16 cellular contexts compared by ENCODE assay signal in the genomic region with DNA sequence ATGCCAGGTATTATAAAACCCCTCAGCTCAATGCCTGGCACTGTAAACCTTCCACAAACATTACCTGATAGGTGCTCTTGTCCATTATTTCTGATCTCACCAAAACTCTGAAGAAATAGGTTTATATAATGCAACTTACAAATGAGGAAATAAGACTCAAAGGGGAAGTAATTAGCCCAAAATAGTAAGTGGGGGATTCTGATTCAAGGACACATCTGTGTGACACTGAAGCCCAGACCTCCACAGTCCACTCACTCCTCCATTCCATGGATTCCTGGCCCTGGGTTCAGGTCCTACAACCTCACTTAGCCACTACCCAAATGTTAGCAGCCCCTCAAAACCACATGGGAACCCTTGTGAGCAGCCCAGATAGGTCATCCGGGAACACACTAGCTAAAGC. TPM values are rescaled to one million over a fixed set of nuclear protein-coding genes. Genes with fewer than 3 reads are reported as not detected.
DNase-seq lines count a peak whose midpoint lies in the region; ATAC-seq, FAIRE-seq and TF ChIP-seq lines count a peak whose summit lies in the region.
"Had no signal": no experiment of that assay in that cellular context is flagged by ENCODE, and none has a peak within 500 bp of the region (broad histone marks: within the 10 kb centered on the region; RNA-seq: fewer than 3 reads in every experiment).

No MANE protein-coding gene starts in this region.

- ATAC-seq in activated B cell treated with CpG ODN at 0.5 μM for 24 hours (ENCODE audit: low read depth), result peak; percentile 33
- no peak for ATAC-seq in GM19328 (IDR thresholded peaks at IDR 0.05; ENCODE audit: unreplicated experiment)

- TF ChIP-seq POLR2A in GM12891 (IDR thresholded peaks at IDR 0.05; ENCODE audit: low read depth, low read length) (no peak), NB4 (IDR thresholded peaks at IDR 0.05; ENCODE audit: extremely low read depth, insufficient read length) (no peak)

- H3K14ac ChIP-seq in trophoblast cell (ENCODE audit: low read length), result peak overlapping the region; percentile 68

- no peak overlapping the region for H4K12ac ChIP-seq in trophoblast cell (ENCODE audit: low read depth, low read length)

- POLR2A ChIA-PET in activated B cell treated with CpG ODN at 0.5 μM for 24 hours (lab: Charles Lee), result interaction anchor here (0.6 to 9.6 kb wide), 12 partner anchors 9 to 98 kb away, joined by 3 to 185 read pairs (median 6); a partner anchor contains a TSS

- H3K27me3 ChIP-seq in trophoblast cell (ENCODE audit: insufficient read depth, low read length), result no peaks in the 10 kb centered on the region
- H3K27me3 ChIP-seq: BE2C, transverse colon had no signal

- no peak overlapping the region for H3K4me3 ChIP-seq in NB4 (ENCODE audit: low read depth, low read length)
- H3K4me3 ChIP-seq in trophoblast cell (ENCODE audit: low read depth, low read length), result no peak overlapping the region
- H3K4me3 ChIP-seq: transverse colon had no signal

- H4K8ac ChIP-seq in trophoblast cell (ENCODE audit: low read depth, low read length), result no peak overlapping the region

- peak overlapping the region; percentile 82 for H2BK12ac ChIP-seq in trophoblast cell (ENCODE audit: low read length)

- H3K18ac ChIP-seq in trophoblast cell (ENCODE audit: low read length), result no peak overlapping the region

- no peaks in the 10 kb centered on the region for H3K9me3 ChIP-seq in trophoblast cell (ENCODE audit: insufficient read depth, low read depth, low read length)
- H3K9me3 ChIP-seq: BE2C, transverse colon had no signal

- peak overlapping the region; percentile 78 for H3K4me3 Mint-ChIP-seq in activated B cell treated with CpG ODN at 0.5 μM for 24 hours

- TF ChIP-seq CTCF in NB4 (IDR thresholded peaks at IDR 0.05; ENCODE audit: low read depth, low read length) (no peak), activated B cell treated with CpG ODN at 0.5 μM for 24 hours (IDR thresholded peaks at IDR 0.05) (no peak)

- H3K27ac ChIP-seq in trophoblast cell (ENCODE audit: low read depth, low read length), result no peak overlapping the region
- H3K27ac ChIP-seq: RWPE1, transverse colon had no signal

- H3K4me1 ChIP-seq in trophoblast cell (ENCODE audit: control insufficient read depth in 1 of 2, insufficient read depth in 2 of 2, low read length in 2 of 2), result peaks cover 11 to 12% of the 10 kb centered on the region in 2 experiments
- H3K4me1 ChIP-seq: BE2C had no signal

- no peak overlapping the region for H3K9ac ChIP-seq in trophoblast cell (ENCODE audit: low read length)

- no peak overlapping the region for H3K4ac ChIP-seq in trophoblast cell (ENCODE audit: low read depth, low read length)

- peak overlapping the region; percentile 77 for H4K91ac ChIP-seq in trophoblast cell (ENCODE audit: low read depth, low read length)

- peak overlapping the region; percentile 73 for H2BK120ac ChIP-seq in trophoblast cell (ENCODE audit: insufficient read depth, low read length, poor library complexity)

- intact Hi-C loops in activated B cell treated with CpG ODN at 0.5 μM for 24 hours (cut with micrococcal nuclease), result loop anchor here (1.0 kb wide), 1 partner anchor 17 kb away; no protein-coding TSS in a partner anchor

- peaks cover 13% of the 10 kb centered on the region for H3K79me1 ChIP-seq in trophoblast cell (ENCODE audit: low read length)

- CTCF ChIA-PET in activated B cell treated with CpG ODN at 0.5 μM for 24 hours (lab: Charles Lee), result interaction anchor here (1.0 to 4.1 kb wide), 4 partner anchors 8 to 64 kb away, joined by 4 to 26 read pairs (median 6); no protein-coding TSS in a partner anchor

- DNase-seq in GM12891 (ENCODE audit: insufficient read length, low spot score) (no peak), NB4 (ENCODE audit: low read depth) (peak; percentile 25), activated B cell treated with CpG ODN at 0.5 μM for 24 hours (no peak), trophoblast cell (no peak), DMS153 (lab: John Stamatoyannopoulos, UW) (no peak), NCI-H128 (lab: John Stamatoyannopoulos, UW; ENCODE audit: unreplicated experiment) (no peak)
- DNase-seq: aorta; BE2C; DMS79; NCI-H2029 treated with DMSO at 0.1 percent for 48 hours; NCI-H526; stimulated activated naive CD4-positive, alpha-beta T cell treated with Interleukin-2 at 50 U/mL for 16 hours; transverse colon had no signal

- FAIRE-seq in GM12891 (lab: Jason Lieb, UNC), result peak; percentile 28
- FAIRE-seq: endometrium had no signal

- H2BK5ac ChIP-seq in trophoblast cell (ENCODE audit: low read depth, low read length, poor library complexity), result no peak overlapping the region

- H2AK5ac ChIP-seq in trophoblast cell (ENCODE audit: low read length), result peak overlapping the region; percentile 80

- peak overlapping the region; percentile 97 for H3K27ac Mint-ChIP-seq in activated B cell treated with CpG ODN at 0.5 μM for 24 hours

- WGBS in trophoblast cell (ENCODE audit: extremely low coverage, insufficient coverage, insufficient read length), result no CpG with 5 or more reads among the region's 1 CpG

- H3K36me3 Mint-ChIP-seq in activated B cell treated with CpG ODN at 0.5 μM for 24 hours (ENCODE audit: low read depth), result peaks cover 90% of the 10 kb centered on the region

- peaks cover 2% of the 10 kb centered on the region for H3K9me3 Mint-ChIP-seq in activated B cell treated with CpG ODN at 0.5 μM for 24 hours

- H3K36me3 ChIP-seq in trophoblast cell (ENCODE audit: control insufficient read depth in 1 of 2, insufficient read depth in 2 of 2, low read length in 2 of 2), result no peaks in the 10 kb centered on the region
- H3K36me3 ChIP-seq: BE2C had no signal

- H3K23ac ChIP-seq in trophoblast cell (ENCODE audit: low read length), result no peak overlapping the region

- H3K79me2 ChIP-seq in trophoblast cell (ENCODE audit: control insufficient read depth, insufficient read depth, low read length, poor library complexity), result no peaks in the 10 kb centered on the region

- H3K4me1 Mint-ChIP-seq in activated B cell treated with CpG ODN at 0.5 μM for 24 hours, result peaks cover 92% of the 10 kb centered on the region

- H2AFZ ChIP-seq in trophoblast cell (ENCODE audit: insufficient read depth, low read length, poor library complexity), result no peak overlapping the region

- H3K4me2 ChIP-seq in trophoblast cell (ENCODE audit: low read length), result no peak overlapping the region

- H3K27me3 Mint-ChIP-seq in activated B cell treated with CpG ODN at 0.5 μM for 24 hours, result no peaks in the 10 kb centered on the region

TF ChIP-seq in GM12891, 5 proteins besides CTCF, POLR2A, EP300 and RAD21:
- no peak for TF ChIP-seq TAF1 (IDR thresholded peaks at IDR 0.05; ENCODE audit: low read depth, low read length)

RNA-seq across cellular contexts. Expression of a gene that starts 49.9 kb away (rescaled TPM):
- polyA plus RNA-seq in GM12891 (2012; ENCODE audit: low read depth, missing spikeins), result 3.1 TPM
- total RNA-seq in activated B cell treated with CpG ODN at 0.5 μM for 24 hours, result 109 and 135 TPM in 2 replicates
- polyA plus RNA-seq in trophoblast cell (2013), result 0.49 TPM in 2 replicates
